Comparison of ENCODE assay signal across 11 cellular contexts in the genomic region with DNA sequence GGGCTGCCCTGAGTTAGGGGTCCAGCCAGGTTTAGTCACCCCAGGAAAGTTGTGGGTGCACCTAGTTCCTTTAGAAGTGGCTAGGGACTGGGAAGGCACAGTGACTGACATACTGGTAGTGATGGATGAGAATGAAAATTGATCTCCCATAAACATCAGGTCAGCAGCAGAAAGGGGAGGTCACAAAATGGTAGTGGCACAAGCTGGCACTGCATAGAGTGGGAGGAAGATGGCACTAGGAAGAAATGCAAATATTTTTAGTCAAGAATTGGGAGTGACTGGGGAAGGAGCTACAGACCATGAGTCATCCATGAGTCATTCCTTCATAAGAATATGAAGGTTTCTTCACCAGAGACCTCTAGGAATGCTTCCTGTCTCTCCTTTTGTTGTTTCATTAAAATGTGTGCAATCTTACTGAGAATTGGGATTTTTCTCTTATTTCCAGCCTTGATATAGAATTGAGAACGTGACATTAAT.
DNase-seq lines count a peak whose midpoint lies in the region; ATAC-seq, FAIRE-seq and TF ChIP-seq lines count a peak whose summit lies in the region.
"Had no signal": no experiment of that assay in that cellular context is flagged by ENCODE, and none has a peak within 500 bp of the region (broad histone marks: within the 10 kb centered on the region; RNA-seq: fewer than 3 reads in every experiment).

No MANE protein-coding gene starts in this region.

- H3K9ac ChIP-seq in keratinocyte (ENCODE audit: control insufficient read depth, extremely low read depth, insufficient read depth, low read length), result peak overlapping the region; percentile 57

- DNase-seq in AG08396 (ENCODE audit: low spot score) (peak; percentile 80), HUDEP-2 (lab: John Stamatoyannopoulos, UW; ENCODE audit: unreplicated experiment in 76 of 76) (peak in 42 of 76 experiments; percentile 2 to 82 (median 48)), keratinocyte (ENCODE audit: low read depth, low spot score) (peak; percentile 83), NCI-H2029 (lab: John Stamatoyannopoulos, UW) (no peak), NCI-H2196 treated with DMSO at 0.1 percent for 48 hours (lab: John Stamatoyannopoulos, UW; ENCODE audit: unreplicated experiment) (no peak), HuH-7.5 (ENCODE audit: low spot score) (no peak)
- DNase-seq in activated naive CD4-positive, alpha-beta T cell treated with anti-CD3 and anti-CD28 coated beads, Interleukin-2, amount 10 ng/mL, durations not matched to agents 7 days and 5 days, result no peak
- DNase-seq: effector CD8-positive, alpha-beta T cell; NCI-H748 treated with DMSO at 0.1 percent for 48 hours had no signal

- H3K9me3 Mint-ChIP-seq in activated naive CD4-positive, alpha-beta T cell treated with anti-CD3 and anti-CD28 coated beads, Interleukin-2, amount 10 ng/mL, durations not matched to agents 7 days and 5 days, result peaks cover 9% of the 10 kb centered on the region

- H3K4me2 ChIP-seq in keratinocyte (ENCODE audit: control insufficient read depth, extremely low read depth, insufficient read depth, low read depth, low read length), result peak overlapping the region; percentile 52

- H3K79me2 ChIP-seq in keratinocyte (ENCODE audit: control insufficient read depth, insufficient read depth, low read length), result peaks cover 3% of the 10 kb centered on the region

- H3K27me3 Mint-ChIP-seq in activated naive CD4-positive, alpha-beta T cell treated with anti-CD3 and anti-CD28 coated beads, Interleukin-2, amount 10 ng/mL, durations not matched to agents 7 days and 5 days, result no peaks in the 10 kb centered on the region

- H3K9me1 ChIP-seq in keratinocyte (ENCODE audit: control insufficient read depth, extremely low read depth, insufficient read depth, low read length), result no peaks in the 10 kb centered on the region

- peak overlapping the region in 2 of 3 experiments; percentile 13 to 44 for H3K4me3 ChIP-seq in keratinocyte (ENCODE audit: control insufficient read depth in 2 of 3, extremely low read depth in 1 of 3, insufficient read depth in 2 of 3, low read depth in 1 of 3, low read length in 3 of 3)
- H3K4me3 ChIP-seq: GM12878 had no signal

- H3K4me1 ChIP-seq in keratinocyte (ENCODE audit: control insufficient read depth, extremely low read depth, insufficient read depth, low read length), result peaks cover 53% of the 10 kb centered on the region

- dilution Hi-C loops in keratinocyte (cut with MboI; ENCODE audit: extremely low pct_ligation_motif_present, low sequenced_read_pairs), result no loop called here

- CTCF ChIA-PET in activated naive CD4-positive, alpha-beta T cell treated with anti-CD3 and anti-CD28 coated beads, Interleukin-2, amount 10 ng/mL, durations not matched to agents 7 days and 5 days (lab: Charles Lee), result interaction anchor here (1.0 to 1.8 kb wide), 3 partner anchors 29 to 198 kb away, joined by 3 to 10 read pairs (median 4); partner anchors contain the start of genes AMIGO2 and PCED1B

- H3K36me3 Mint-ChIP-seq in activated naive CD4-positive, alpha-beta T cell treated with anti-CD3 and anti-CD28 coated beads, Interleukin-2, amount 10 ng/mL, durations not matched to agents 7 days and 5 days, result peaks cover 13% of the 10 kb centered on the region

- no peak for TF ChIP-seq CTCF in keratinocyte (optimal IDR thresholded peaks at IDR 0.05 in 1 of 3, IDR thresholded peaks at IDR 0.05 in 1 of 3, conservative IDR thresholded peaks at IDR 0.05 in 1 of 3; ENCODE audit: extremely low read depth in 1 of 3, insufficient read depth in 2 of 3, low read length in 3 of 3)

- no peaks in the 10 kb centered on the region for H4K20me1 ChIP-seq in keratinocyte (ENCODE audit: control insufficient read depth, extremely low read depth, insufficient read depth, low read length)

- peak overlapping the region; percentile 94 for H3K27ac ChIP-seq in keratinocyte (ENCODE audit: control insufficient read depth, insufficient read depth, low read length)

- FAIRE-seq in keratinocyte (lab: Jason Lieb, UNC), result peak; percentile 65
- FAIRE-seq: GM12878 had no signal

- no peak overlapping the region for H2AFZ ChIP-seq in keratinocyte (ENCODE audit: control insufficient read depth, low read length)

- peak overlapping the region; percentile 95 for H3K27ac Mint-ChIP-seq in activated naive CD4-positive, alpha-beta T cell treated with anti-CD3 and anti-CD28 coated beads, Interleukin-2, amount 10 ng/mL, durations not matched to agents 7 days and 5 days

- H3K9me3 ChIP-seq in keratinocyte (ENCODE audit: control insufficient read depth, low read depth, low read length), result no peaks in the 10 kb centered on the region

- peaks cover 0 to 3% of the 10 kb centered on the region in 2 experiments for H3K36me3 ChIP-seq in keratinocyte (ENCODE audit: control insufficient read depth in 2 of 2, extremely low read depth in 1 of 2, insufficient read depth in 2 of 2, low read length in 2 of 2)

- H3K4me1 Mint-ChIP-seq in activated naive CD4-positive, alpha-beta T cell treated with anti-CD3 and anti-CD28 coated beads, Interleukin-2, amount 10 ng/mL, durations not matched to agents 7 days and 5 days, result peaks cover 79% of the 10 kb centered on the region

- no peak overlapping the region for H3K4me3 Mint-ChIP-seq in activated naive CD4-positive, alpha-beta T cell treated with anti-CD3 and anti-CD28 coated beads, Interleukin-2, amount 10 ng/mL, durations not matched to agents 7 days and 5 days

- H3K27me3 ChIP-seq in keratinocyte (ENCODE audit: control insufficient read depth, extremely low read depth, insufficient read depth, low read length), result no peaks in the 10 kb centered on the region

- ATAC-seq in HG02623 (IDR thresholded peaks at IDR 0.05; ENCODE audit: unreplicated experiment), result no peak
- ATAC-seq: GM12878 had no signal

Comparison
In these comparisons a context has a peak if more than half of its experiments do, and no peak if none do; other contexts are left out.
1. DNase-seq: peak in AG08396 (single experiment), HUDEP-2 (42 of 76) and keratinocyte (single experiment); none in activated naive CD4-positive, alpha-beta T cell treated with anti-CD3 and anti-CD28 coated beads, Interleukin-2, amount 10 ng/mL, durations not matched to agents 7 days and 5 days (single experiment), NCI-H2029 (single experiment), NCI-H2196 treated with DMSO at 0.1 percent for 48 hours (single experiment) and HuH-7.5 (single experiment).